ENCODE assay signal across 9 cellular contexts in genomic region chr3:146640955-146641867, GRCh38. TPM values are rescaled to one million over a fixed set of nuclear protein-coding genes. Genes with fewer than 3 reads are reported as not detected.
A peak's percentile ranks its signal among the peaks of the same experiment; 100 is the strongest.
DNase-seq lines count a peak whose midpoint lies in the region; ATAC-seq and TF ChIP-seq lines count a peak whose summit lies in the region.
"Had no signal": no experiment of that assay in that cellular context is flagged by ENCODE, and none has a peak within 500 bp of the region (broad histone marks: within the 10 kb centered on the region; RNA-seq: fewer than 3 reads in every experiment).

No MANE protein-coding gene starts in this region.

- H3K9me3 ChIP-seq in OCI-LY1 (ENCODE audit: low read length), result no peaks in the 10 kb centered on the region

- no peaks in the 10 kb centered on the region for H3K4me1 ChIP-seq in OCI-LY1 (ENCODE audit: insufficient read depth, low read length, severe bottlenecking)

- no peak overlapping the region for H3K4me3 ChIP-seq in OCI-LY1 (ENCODE audit: low read depth, low read length, poor library complexity, severe bottlenecking)

- no peaks in the 10 kb centered on the region for H3K27me3 Mint-ChIP-seq in neural crest cell (ENCODE audit: low read depth)
- no peaks in the 10 kb centered on the region for H3K27me3 Mint-ChIP-seq in effector memory CD8-positive, alpha-beta T cell

- no peaks in the 10 kb centered on the region for H3K9me3 Mint-ChIP-seq in neural crest cell
- H3K9me3 Mint-ChIP-seq in effector memory CD8-positive, alpha-beta T cell, result no peaks in the 10 kb centered on the region

- H3K9me2 ChIP-seq in OCI-LY1 (ENCODE audit: low read depth, low read length), result no peaks in the 10 kb centered on the region

- no peak overlapping the region for H3K4me2 ChIP-seq in OCI-LY1 (ENCODE audit: low read length)

- H3K79me2 ChIP-seq in OCI-LY1 (ENCODE audit: insufficient read depth, low read length), result no peaks in the 10 kb centered on the region

- H3K27ac ChIP-seq in OCI-LY1 (ENCODE audit: low read depth, low read length, poor library complexity, severe bottlenecking), result no peak overlapping the region

- ATAC-seq in GM21447 (IDR thresholded peaks at IDR 0.05; ENCODE audit: unreplicated experiment), result peak; percentile 87
- ATAC-seq in HG03575 (IDR thresholded peaks at IDR 0.05; ENCODE audit: extremely low read depth, insufficient number of reproducible peaks, low FRiP score, unreplicated experiment), result peak; percentile 49
- ATAC-seq in effector memory CD8-positive, alpha-beta T cell (replicated peaks), result no peak

- H3K36me3 Mint-ChIP-seq in neural crest cell (ENCODE audit: low read depth), result no peaks in the 10 kb centered on the region
- H3K36me3 Mint-ChIP-seq in effector memory CD8-positive, alpha-beta T cell (ENCODE audit: insufficient read depth), result no peaks in the 10 kb centered on the region

- no peak overlapping the region for H3K4me3 Mint-ChIP-seq in neural crest cell
- H3K4me3 Mint-ChIP-seq in effector memory CD8-positive, alpha-beta T cell, result no peak overlapping the region

- no peak overlapping the region for H3K9ac ChIP-seq in OCI-LY1 (ENCODE audit: low read length)

- H3K27me3 ChIP-seq in OCI-LY1 (ENCODE audit: insufficient read depth, low read length), result no peaks in the 10 kb centered on the region

- no peaks in the 10 kb centered on the region for H4K20me1 ChIP-seq in OCI-LY1 (ENCODE audit: insufficient read depth, low read length)

- DNase-seq in SIG-M5 treated with dmso at 0.1 percent for 504 hours (lab: John Stamatoyannopoulos, UW; ENCODE audit: unreplicated experiment) (peak; percentile 59), SIG-M5 (lab: John Stamatoyannopoulos, UW) (no peak), dermis blood vessel endothelial cell (peak; percentile 64), neural crest cell (ENCODE audit: low read depth, low spot score) (no peak)
- DNase-seq in effector memory CD8-positive, alpha-beta T cell, result no peak

- H2AFZ ChIP-seq in OCI-LY1 (ENCODE audit: low read length), result no peak overlapping the region

- TF ChIP-seq CTCF in OCI-LY1 (IDR thresholded peaks at IDR 0.05; ENCODE audit: low read length), result peak; percentile 57
- TF ChIP-seq CTCF in neural crest cell (conservative IDR thresholded peaks at IDR 0.05), result peak; percentile 74

- no peaks in the 10 kb centered on the region for H3K36me3 ChIP-seq in OCI-LY1 (ENCODE audit: insufficient read depth, low read length)

- H3F3A ChIP-seq in OCI-LY1 (ENCODE audit: insufficient read depth, low read length), result no peaks in the 10 kb centered on the region

- H3K27ac Mint-ChIP-seq in neural crest cell (ENCODE audit: unreplicated experiment), result peak overlapping the region; percentile 35
- H3K27ac Mint-ChIP-seq in effector memory CD8-positive, alpha-beta T cell, result no peak overlapping the region

- H3K4me1 Mint-ChIP-seq in neural crest cell, result peaks cover 8% of the 10 kb centered on the region
- H3K4me1 Mint-ChIP-seq in effector memory CD8-positive, alpha-beta T cell (ENCODE audit: low read depth in 2 of 2), result no peaks in the 10 kb centered on the region

RNA-seq across cellular contexts. Expression of gene PLSCR5, which starts 36.1 kb away (rescaled TPM):
- total RNA-seq in dermis blood vessel endothelial cell (not detected in 2 replicates), neural crest cell (not detected in 2 replicates)
- total RNA-seq: subcutaneous adipose tissue had no signal

Comparison
In these comparisons a context has a peak if more than half of its experiments do, and no peak if none do; other contexts are left out.
1. DNase-seq: peak in SIG-M5 treated with dmso at 0.1 percent for 504 hours (single experiment) and dermis blood vessel endothelial cell (single experiment); none in SIG-M5 (single experiment), neural crest cell (single experiment) and effector memory CD8-positive, alpha-beta T cell (0 of 3).